Comparison of ENCODE assay signal across 1 cellular context in the genomic region with DNA sequence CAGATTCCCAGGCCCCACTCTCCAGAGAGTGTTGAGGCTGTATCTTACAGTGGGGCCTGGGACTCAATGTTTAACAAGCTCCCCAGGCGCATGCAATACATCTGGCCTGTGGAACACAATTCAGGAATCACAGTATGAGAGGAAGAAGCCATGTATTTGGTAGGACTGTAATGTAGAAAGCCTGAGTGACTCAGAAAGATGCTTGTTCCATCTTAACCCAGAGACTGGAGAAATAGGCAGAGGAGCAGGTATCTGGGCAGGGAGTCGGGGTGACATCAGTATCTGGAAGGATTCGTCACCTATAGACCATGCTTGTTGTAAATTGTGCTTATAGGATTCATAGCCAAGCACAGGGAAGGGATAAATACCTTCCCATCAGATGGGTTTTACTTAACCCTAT.
TF ChIP-seq lines count a peak whose summit lies in the region.

No MANE protein-coding gene starts in this region.

TF ChIP-seq in GM23338, 12 proteins besides CTCF, POLR2A, EP300 and RAD21:
- no peak for TF ChIP-seq ZNF114 (CRISPR knock-in tag; IDR thresholded peaks at IDR 0.05)
- TF ChIP-seq, protein P1, sequence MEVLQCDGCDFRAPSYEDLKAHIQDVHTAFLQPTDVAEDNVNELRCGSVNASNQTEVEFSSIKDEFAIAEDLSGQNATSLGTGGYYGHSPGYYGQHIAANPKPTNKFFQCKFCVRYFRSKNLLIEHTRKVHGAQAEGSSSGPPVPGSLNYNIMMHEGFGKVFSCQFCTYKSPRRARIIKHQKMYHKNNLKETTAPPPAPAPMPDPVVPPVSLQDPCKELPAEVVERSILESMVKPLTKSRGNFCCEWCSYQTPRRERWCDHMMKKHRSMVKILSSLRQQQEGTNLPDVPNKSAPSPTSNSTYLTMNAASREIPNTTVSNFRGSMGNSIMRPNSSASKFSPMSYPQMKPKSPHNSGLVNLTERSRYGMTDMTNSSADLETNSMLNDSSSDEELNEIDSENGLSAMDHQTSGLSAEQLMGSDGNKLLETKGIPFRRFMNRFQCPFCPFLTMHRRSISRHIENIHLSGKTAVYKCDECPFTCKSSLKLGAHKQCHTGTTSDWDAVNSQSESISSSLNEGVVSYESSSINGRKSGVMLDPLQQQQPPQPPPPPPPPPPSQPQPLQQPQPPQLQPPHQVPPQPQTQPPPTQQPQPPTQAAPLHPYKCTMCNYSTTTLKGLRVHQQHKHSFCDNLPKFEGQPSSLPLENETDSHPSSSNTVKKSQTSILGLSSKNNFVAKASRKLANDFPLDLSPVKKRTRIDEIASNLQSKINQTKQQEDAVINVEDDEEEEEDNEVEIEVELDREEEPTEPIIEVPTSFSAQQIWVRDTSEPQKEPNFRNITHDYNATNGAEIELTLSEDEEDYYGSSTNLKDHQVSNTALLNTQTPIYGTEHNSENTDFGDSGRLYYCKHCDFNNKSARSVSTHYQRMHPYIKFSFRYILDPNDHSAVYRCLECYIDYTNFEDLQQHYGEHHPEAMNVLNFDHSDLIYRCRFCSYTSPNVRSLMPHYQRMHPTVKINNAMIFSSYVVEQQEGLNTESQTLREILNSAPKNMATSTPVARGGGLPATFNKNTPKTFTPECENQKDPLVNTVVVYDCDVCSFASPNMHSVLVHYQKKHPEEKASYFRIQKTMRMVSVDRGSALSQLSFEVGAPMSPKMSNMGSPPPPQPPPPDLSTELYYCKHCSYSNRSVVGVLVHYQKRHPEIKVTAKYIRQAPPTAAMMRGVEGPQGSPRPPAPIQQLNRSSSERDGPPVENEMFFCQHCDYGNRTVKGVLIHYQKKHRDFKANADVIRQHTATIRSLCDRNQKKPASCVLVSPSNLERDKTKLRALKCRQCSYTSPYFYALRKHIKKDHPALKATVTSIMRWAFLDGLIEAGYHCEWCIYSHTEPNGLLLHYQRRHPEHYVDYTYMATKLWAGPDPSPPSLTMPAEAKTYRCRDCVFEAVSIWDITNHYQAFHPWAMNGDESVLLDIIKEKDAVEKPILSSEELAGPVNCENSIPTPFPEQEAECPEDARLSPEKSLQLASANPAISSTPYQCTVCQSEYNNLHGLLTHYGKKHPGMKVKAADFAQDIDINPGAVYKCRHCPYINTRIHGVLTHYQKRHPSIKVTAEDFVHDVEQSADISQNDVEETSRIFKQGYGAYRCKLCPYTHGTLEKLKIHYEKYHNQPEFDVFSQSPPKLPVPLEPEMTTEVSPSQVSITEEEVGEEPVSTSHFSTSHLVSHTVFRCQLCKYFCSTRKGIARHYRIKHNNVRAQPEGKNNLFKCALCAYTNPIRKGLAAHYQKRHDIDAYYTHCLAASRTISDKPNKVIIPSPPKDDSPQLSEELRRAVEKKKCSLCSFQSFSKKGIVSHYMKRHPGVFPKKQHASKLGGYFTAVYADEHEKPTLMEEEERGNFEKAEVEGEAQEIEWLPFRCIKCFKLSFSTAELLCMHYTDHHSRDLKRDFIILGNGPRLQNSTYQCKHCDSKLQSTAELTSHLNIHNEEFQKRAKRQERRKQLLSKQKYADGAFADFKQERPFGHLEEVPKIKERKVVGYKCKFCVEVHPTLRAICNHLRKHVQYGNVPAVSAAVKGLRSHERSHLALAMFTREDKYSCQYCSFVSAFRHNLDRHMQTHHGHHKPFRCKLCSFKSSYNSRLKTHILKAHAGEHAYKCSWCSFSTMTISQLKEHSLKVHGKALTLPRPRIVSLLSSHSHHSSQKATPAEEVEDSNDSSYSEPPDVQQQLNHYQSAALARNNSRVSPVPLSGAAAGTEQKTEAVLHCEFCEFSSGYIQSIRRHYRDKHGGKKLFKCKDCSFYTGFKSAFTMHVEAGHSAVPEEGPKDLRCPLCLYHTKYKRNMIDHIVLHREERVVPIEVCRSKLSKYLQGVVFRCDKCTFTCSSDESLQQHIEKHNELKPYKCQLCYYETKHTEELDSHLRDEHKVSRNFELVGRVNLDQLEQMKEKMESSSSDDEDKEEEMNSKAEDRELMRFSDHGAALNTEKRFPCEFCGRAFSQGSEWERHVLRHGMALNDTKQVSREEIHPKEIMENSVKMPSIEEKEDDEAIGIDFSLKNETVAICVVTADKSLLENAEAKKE (CRISPR knock-in tag; IDR thresholded peaks at IDR 0.05), result no peak
- TF ChIP-seq, protein P2, sequence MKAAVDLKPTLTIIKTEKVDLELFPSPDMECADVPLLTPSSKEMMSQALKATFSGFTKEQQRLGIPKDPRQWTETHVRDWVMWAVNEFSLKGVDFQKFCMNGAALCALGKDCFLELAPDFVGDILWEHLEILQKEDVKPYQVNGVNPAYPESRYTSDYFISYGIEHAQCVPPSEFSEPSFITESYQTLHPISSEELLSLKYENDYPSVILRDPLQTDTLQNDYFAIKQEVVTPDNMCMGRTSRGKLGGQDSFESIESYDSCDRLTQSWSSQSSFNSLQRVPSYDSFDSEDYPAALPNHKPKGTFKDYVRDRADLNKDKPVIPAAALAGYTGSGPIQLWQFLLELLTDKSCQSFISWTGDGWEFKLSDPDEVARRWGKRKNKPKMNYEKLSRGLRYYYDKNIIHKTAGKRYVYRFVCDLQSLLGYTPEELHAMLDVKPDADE (IDR thresholded peaks at IDR 0.05), result no peak
- TF ChIP-seq JUNB (IDR thresholded peaks at IDR 0.05; ENCODE audit: unreplicated experiment), result no peak
- TF ChIP-seq EZH2 (IDR thresholded peaks at IDR 0.05; ENCODE audit: low read depth, unreplicated experiment), result no peak
- no peak for TF ChIP-seq STAT1 (IDR thresholded peaks at IDR 0.05; ENCODE audit: unreplicated experiment)
- TF ChIP-seq NANOG (IDR thresholded peaks at IDR 0.05; ENCODE audit: borderline replicate concordance), result no peak
- TF ChIP-seq ZNF331 (CRISPR knock-in tag; IDR thresholded peaks at IDR 0.05; ENCODE audit: low read depth), result no peak
